Comparison of ENCODE assay signal across 1 cellular context in the genomic region with DNA sequence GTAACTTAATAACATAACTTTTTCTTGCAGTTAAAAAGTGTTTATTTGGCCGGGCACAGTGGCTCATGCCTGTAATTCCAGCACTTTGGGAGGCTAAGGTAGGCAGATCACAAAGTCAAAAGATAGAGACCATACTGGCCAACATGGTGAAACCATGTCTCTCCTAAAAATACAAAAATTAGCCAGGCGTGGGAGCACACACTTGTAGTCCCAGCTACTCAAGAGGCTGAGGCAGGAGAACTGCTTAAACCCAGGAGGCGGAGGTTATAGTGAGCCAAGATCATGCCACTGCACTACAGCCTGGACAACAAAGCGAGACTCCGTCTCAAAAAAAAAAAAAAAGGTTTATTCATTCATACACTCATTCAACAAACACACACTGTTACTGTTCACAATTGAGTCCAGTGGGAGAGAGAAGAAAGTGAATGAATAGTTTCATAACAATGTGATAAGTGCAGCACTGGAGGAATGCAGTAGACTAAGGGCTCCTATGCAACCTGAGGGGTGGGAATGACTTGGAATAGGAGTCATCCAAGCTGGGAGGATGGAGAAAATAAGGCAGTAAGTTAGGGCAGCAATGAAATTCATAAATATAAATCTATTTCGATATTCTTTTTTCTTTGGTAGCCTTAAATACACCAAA.
A peak's percentile ranks its signal among the peaks of the same experiment; 100 is the strongest.
TF ChIP-seq lines count a peak whose summit lies in the region.

No MANE protein-coding gene starts in this region.

TF ChIP-seq in GM12878, 131 proteins besides CTCF, POLR2A, EP300 and RAD21:
- TF ChIP-seq ZBED1 (IDR thresholded peaks at IDR 0.05; ENCODE audit: borderline replicate concordance) (no peak), CREM (IDR thresholded peaks at IDR 0.05; ENCODE audit: low read depth) (no peak), HDGF (IDR thresholded peaks at IDR 0.05) (0 out of 2 replicates have a peak, but pooled peaks have one; percentile 8), RCOR1 (conservative IDR thresholded peaks at IDR 0.05; ENCODE audit: low read depth, low read length) (no peak), NR2C1 (IDR thresholded peaks at IDR 0.05) (no peak)
